Comparison of ENCODE assay signal across 8 cellular contexts in the genomic region with DNA sequence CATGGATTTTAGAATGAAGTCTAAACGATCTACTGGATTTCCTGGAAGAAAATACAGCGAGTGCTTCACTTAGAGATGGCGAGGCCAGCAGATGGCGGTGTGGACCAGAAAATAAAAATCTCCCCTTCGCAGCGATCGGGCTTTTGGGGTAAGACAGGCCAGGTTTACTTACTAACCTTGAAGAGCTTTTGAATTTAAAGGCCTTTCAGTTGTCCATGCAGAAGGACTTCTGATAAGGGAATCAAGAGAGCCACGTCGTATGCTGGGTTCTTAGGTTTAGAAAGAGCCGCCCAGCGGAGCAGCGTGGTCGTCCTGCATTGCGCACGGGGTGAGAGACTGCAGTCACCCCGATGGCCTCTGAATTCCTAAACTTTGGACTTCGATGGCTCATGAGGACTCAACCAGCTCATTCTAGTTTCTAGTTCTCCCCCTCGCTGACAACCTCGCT.
DNase-seq lines count a peak whose midpoint lies in the region; ATAC-seq, FAIRE-seq and TF ChIP-seq lines count a peak whose summit lies in the region.

No MANE protein-coding gene starts in this region.

- no peaks in the 10 kb centered on the region; the same call in 1 of the 2 replicates for H3K27me3 ChIP-seq in GM06990 (replicated peaks; ENCODE audit: control insufficient read depth, insufficient read depth, low read length)
- peaks cover 0 to 18% of the 10 kb centered on the region in 2 donors for H3K27me3 ChIP-seq in breast epithelium

- TF ChIP-seq POLR2A in breast epithelium (IDR thresholded peaks at IDR 0.05): no peak

- no peaks in the 10 kb centered on the region for H3K4me1 ChIP-seq in breast epithelium
- no peaks in the 10 kb centered on the region for H3K4me1 ChIP-seq in kidney (ENCODE audit: control insufficient read depth in 1 of 2, insufficient read depth in 1 of 2, low read depth in 1 of 2, low read length in 2 of 2)

- H3K36me3 ChIP-seq in GM06990 (ENCODE audit: control insufficient read depth, insufficient read depth, low read length) (no peaks in the 10 kb centered on the region), breast epithelium (no peaks in the 10 kb centered on the region), kidney (ENCODE audit: control insufficient read depth in 1 of 2, insufficient read depth in 2 of 2, low read length in 2 of 2) (no peaks in the 10 kb centered on the region)

- peak; percentile 35 for FAIRE-seq in kidney (lab: Jason Lieb, UNC)

- ATAC-seq in GM21390 (IDR thresholded peaks at IDR 0.05; ENCODE audit: unreplicated experiment): no peak

- peak; percentile 59 for TF ChIP-seq CTCF in GM06990 (IDR thresholded peaks at IDR 0.05; ENCODE audit: insufficient read depth, low read length, poor library complexity, severe bottlenecking)
- TF ChIP-seq CTCF in breast epithelium (IDR thresholded peaks at IDR 0.05): peak in 2 of 3 donors; percentile 32 to 54
- TF ChIP-seq CTCF in kidney (IDR thresholded peaks at IDR 0.05; ENCODE audit: borderline replicate concordance, extremely low read depth, insufficient read depth): peak; percentile 64

- peak overlapping the region in 1 of 2 donors; percentile 14 for H3K9ac ChIP-seq in kidney (ENCODE audit: low read length in 2 of 2)

- H3K4me3 ChIP-seq in GM06990 (replicated peaks; ENCODE audit: low read depth, low read length) (no peak overlapping the region), breast epithelium (no peak overlapping the region), kidney (ENCODE audit: low read length in 2 of 2) (peak overlapping the region; percentile 46 to 47)

- intact Hi-C loops in breast epithelium (cut with DNase I; ENCODE audit: low total_unique reads): no loop called here
- intact Hi-C loops in kidney (cut with DNase I): no loop called here
- intact Hi-C loops in posterior vena cava (cut with DNase I): no loop called here

- no peaks in the 10 kb centered on the region for H3K9me3 ChIP-seq in breast epithelium
- no peaks in the 10 kb centered on the region for H3K9me3 ChIP-seq in kidney (ENCODE audit: control insufficient read depth in 1 of 2, low read length in 2 of 2)

- no peak for DNase-seq in GM06990 (ENCODE audit: extremely low read depth, insufficient read length)
- peak; percentile 95 for DNase-seq in NCI-H1105 treated with DMSO at 0.1 percent for 48 hours (lab: John Stamatoyannopoulos, UW)
- peak; percentile 73 for DNase-seq in SK-MEL-5 (ENCODE audit: low read depth, low spot score)
- DNase-seq in breast epithelium (ENCODE audit: low spot score in 2 of 2): no peak
- no peak for DNase-seq in kidney
- peak; percentile 19 for DNase-seq in stimulated activated CD4-positive, alpha-beta T cell treated with anti-CD3 and anti-CD28 coated beads, Interleukin-4, amount 100 ng/mL, for 24 hours
- no peak for DNase-seq in posterior vena cava (ENCODE audit: low spot score)

- in situ Hi-C loops in SK-MEL-5 (cut with HindIII; ENCODE audit: low pct_unique_long_range_greater_than_20kb, low sequenced_read_pairs): no loop called here

- H3K27ac ChIP-seq in breast epithelium (no peak overlapping the region), kidney (ENCODE audit: low read depth in 2 of 2, low read length in 2 of 2) (no peak overlapping the region)

Comparison
In these comparisons a context has a peak if more than half of its experiments do, and no peak if none do; other contexts are left out.
1. DNase-seq: peak in NCI-H1105 treated with DMSO at 0.1 percent for 48 hours (single experiment), SK-MEL-5 (single experiment) and stimulated activated CD4-positive, alpha-beta T cell treated with anti-CD3 and anti-CD28 coated beads, Interleukin-4, amount 100 ng/mL, for 24 hours (single experiment); none in GM06990 (single experiment), breast epithelium (0 of 2), kidney (single experiment) and posterior vena cava (single experiment).
2. H3K4me3 ChIP-seq: peak in kidney (2 of 2); none in GM06990 (single experiment) and breast epithelium (0 of 3).
3. Peak in every context shown above with its lines, with median percentiles within 50 percentile points of each other: CTCF ChIP-seq.